Comparison of ENCODE assay signal across 15 cellular contexts in the genomic region with DNA sequence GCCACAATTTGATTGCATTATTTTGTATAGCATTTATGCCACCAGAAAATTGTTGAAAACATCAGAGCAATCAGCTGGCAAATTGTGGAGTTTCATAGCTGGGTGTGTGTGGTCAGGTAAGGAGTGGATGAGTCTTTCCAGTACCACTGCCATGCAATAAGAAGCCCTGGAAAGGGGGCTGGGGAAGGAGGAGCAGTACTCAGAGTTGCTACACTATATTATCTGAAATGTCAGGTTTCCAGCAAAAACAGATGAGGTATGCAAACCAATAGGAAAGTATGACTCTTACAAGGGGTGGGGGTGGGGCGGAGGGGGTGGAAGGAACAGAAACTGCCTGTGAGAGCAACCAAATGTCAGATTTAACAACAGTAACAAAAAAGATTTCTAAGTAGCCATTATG.
DNase-seq lines count a peak whose midpoint lies in the region; ATAC-seq and TF ChIP-seq lines count a peak whose summit lies in the region.
"Had no signal": no experiment of that assay in that cellular context is flagged by ENCODE, and none has a peak within 500 bp of the region (broad histone marks: within the 10 kb centered on the region; RNA-seq: fewer than 3 reads in every experiment).

No MANE protein-coding gene starts in this region.

- H3K27ac ChIP-seq in psoas muscle, result no peak overlapping the region
- H3K27ac ChIP-seq: heart right ventricle had no signal

- no peak for TF ChIP-seq CTCF in AG10803 (conservative IDR thresholded peaks at IDR 0.05; ENCODE audit: low read length)
- no peak for TF ChIP-seq CTCF in GM06990 (IDR thresholded peaks at IDR 0.05; ENCODE audit: insufficient read depth, low read length, poor library complexity, severe bottlenecking)
- TF ChIP-seq CTCF in psoas muscle (IDR thresholded peaks at IDR 0.05), result no peak

- H3K4me3 ChIP-seq in AG10803 (ENCODE audit: low read length) (no peak overlapping the region), GM06990 (replicated peaks; ENCODE audit: low read depth, low read length) (no peak overlapping the region), psoas muscle (no peak overlapping the region)
- H3K4me3 ChIP-seq: BLaER1 treated with 17β-estradiol and CSF1 and Interleukin-3, amounts not matched to agents 10 nM and 100 nM; heart right ventricle had no signal

- DNase-seq in AG10803 (ENCODE audit: low read depth) (peak; percentile 2), GM06990 (ENCODE audit: extremely low read depth, insufficient read length) (peak; percentile 9), fibroblast of gingiva (ENCODE audit: low read depth) (peak; percentile 41), NCI-H345 treated with DMSO at 0.1 percent for 48 hours (lab: John Stamatoyannopoulos, UW; ENCODE audit: unreplicated experiment) (no peak), retina (no peak), NOMO-1 treated with DMSO at 0.1 percent for 48 hours (lab: John Stamatoyannopoulos, UW; ENCODE audit: unreplicated experiment) (no peak), psoas muscle (no peak)
- DNase-seq in activated CD4-positive, alpha-beta memory T cell treated with anti-CD3 and anti-CD28 coated beads, Interleukin-2, amount 10 ng/mL, durations not matched to agents 7 days and 5 days, result no peak
- DNase-seq: activated T-cell treated with anti-CD3 and anti-CD28 coated beads, Interleukin-2, amount 50 U/mL, for 1 hour; EL; heart right ventricle; NCI-H187 treated with DMSO at 0.1 percent for 48 hours; SHP77 had no signal

- intact Hi-C loops in psoas muscle (cut with DNase I), result no loop called here

- H3K4me1 Mint-ChIP-seq in activated CD4-positive, alpha-beta memory T cell treated with anti-CD3 and anti-CD28 coated beads, Interleukin-2, amount 10 ng/mL, durations not matched to agents 7 days and 5 days, result peaks cover 19% of the 10 kb centered on the region
- H3K4me1 Mint-ChIP-seq: central memory CD8-positive, alpha-beta T cell had no signal

- no peaks in the 10 kb centered on the region for H3K4me1 ChIP-seq in psoas muscle

- no peaks in the 10 kb centered on the region for H3K9me3 ChIP-seq in psoas muscle
- H3K9me3 ChIP-seq: heart right ventricle had no signal

- H3K4me3 Mint-ChIP-seq in activated CD4-positive, alpha-beta memory T cell treated with anti-CD3 and anti-CD28 coated beads, Interleukin-2, amount 10 ng/mL, durations not matched to agents 7 days and 5 days, result no peak overlapping the region
- H3K4me3 Mint-ChIP-seq: central memory CD8-positive, alpha-beta T cell had no signal

- peaks cover 73% of the 10 kb centered on the region for H3K36me3 Mint-ChIP-seq in activated CD4-positive, alpha-beta memory T cell treated with anti-CD3 and anti-CD28 coated beads, Interleukin-2, amount 10 ng/mL, durations not matched to agents 7 days and 5 days (ENCODE audit: low read depth)

- CTCF ChIA-PET in activated CD4-positive, alpha-beta memory T cell treated with anti-CD3 and anti-CD28 coated beads, Interleukin-2, amount 10 ng/mL, durations not matched to agents 7 days and 5 days (lab: Charles Lee), result no interaction called here

- 96 to 100% (median 97%) methylated on average over 1 of the region's 1 CpG for WGBS in psoas muscle, 3 donors

- no peaks in the 10 kb centered on the region for H3K27me3 ChIP-seq in GM06990 (replicated peaks; ENCODE audit: control insufficient read depth, insufficient read depth, low read length)
- H3K27me3 ChIP-seq in psoas muscle (ENCODE audit: insufficient read depth in 3 of 3, low read length in 2 of 3), result no peaks in the 10 kb centered on the region
- H3K27me3 ChIP-seq: BLaER1 treated with 17β-estradiol and CSF1 and Interleukin-3, amounts not matched to agents 10 nM and 100 nM; heart right ventricle had no signal

- H3K27me3 Mint-ChIP-seq in activated CD4-positive, alpha-beta memory T cell treated with anti-CD3 and anti-CD28 coated beads, Interleukin-2, amount 10 ng/mL, durations not matched to agents 7 days and 5 days, result no peaks in the 10 kb centered on the region
- H3K27me3 Mint-ChIP-seq: central memory CD8-positive, alpha-beta T cell had no signal

- no peak for ATAC-seq in psoas muscle
- ATAC-seq: heart right ventricle had no signal

- POLR2A ChIA-PET in activated CD4-positive, alpha-beta memory T cell treated with anti-CD3 and anti-CD28 coated beads, Interleukin-2, amount 10 ng/mL, durations not matched to agents 7 days and 5 days (lab: Charles Lee), result no interaction called here

- H3K27ac Mint-ChIP-seq in activated CD4-positive, alpha-beta memory T cell treated with anti-CD3 and anti-CD28 coated beads, Interleukin-2, amount 10 ng/mL, durations not matched to agents 7 days and 5 days, result peak overlapping the region; percentile 61

- H3K36me3 ChIP-seq in GM06990 (ENCODE audit: control insufficient read depth, insufficient read depth, low read length), result peaks cover 4% of the 10 kb centered on the region
- H3K36me3 ChIP-seq in psoas muscle (ENCODE audit: insufficient read depth in 1 of 2, low read depth in 1 of 2), result peaks cover 0 to 95% of the 10 kb centered on the region in 2 donors

- H3K9me3 Mint-ChIP-seq in activated CD4-positive, alpha-beta memory T cell treated with anti-CD3 and anti-CD28 coated beads, Interleukin-2, amount 10 ng/mL, durations not matched to agents 7 days and 5 days, result no peaks in the 10 kb centered on the region
- H3K9me3 Mint-ChIP-seq: central memory CD8-positive, alpha-beta T cell had no signal

Comparison
In these comparisons a context has a peak if more than half of its experiments do, and no peak if none do; other contexts are left out.
1. DNase-seq: peak in AG10803 (single experiment), GM06990 (single experiment) and fibroblast of gingiva (single experiment); none in activated CD4-positive, alpha-beta memory T cell treated with anti-CD3 and anti-CD28 coated beads, Interleukin-2, amount 10 ng/mL, durations not matched to agents 7 days and 5 days (single experiment), NCI-H345 treated with DMSO at 0.1 percent for 48 hours (single experiment), retina (single experiment), NOMO-1 treated with DMSO at 0.1 percent for 48 hours (single experiment) and psoas muscle (0 of 2).